8 cellular contexts compared by ENCODE assay signal in genomic region chr2:240561325-240561971, GRCh38. TPM values are rescaled to one million over a fixed set of nuclear protein-coding genes. Genes with fewer than 3 reads are reported as not detected.
A peak's percentile ranks its signal among the peaks of the same experiment; 100 is the strongest.
DNase-seq lines count a peak whose midpoint lies in the region; ATAC-seq and TF ChIP-seq lines count a peak whose summit lies in the region.

No MANE protein-coding gene starts in this region.

- no peak overlapping the region for H3K23ac ChIP-seq in mesendoderm (ENCODE audit: low read length)

- peaks cover 8% of the 10 kb centered on the region for H3K36me3 ChIP-seq in CD4-positive, alpha-beta memory T cell (ENCODE audit: insufficient read depth, low read length)
- H3K36me3 ChIP-seq in PC-3 (ENCODE audit: low read depth, low read length) (no peaks in the 10 kb centered on the region; the same call in 1 of the 2 replicates), mesendoderm (ENCODE audit: control insufficient read depth, insufficient read depth, low read length) (no peaks in the 10 kb centered on the region), uterus (no peaks in the 10 kb centered on the region)

- H3K9me3 ChIP-seq in CD4-positive, alpha-beta memory T cell (ENCODE audit: control insufficient read depth in 1 of 2, low read length in 2 of 2), result no peaks in the 10 kb centered on the region
- H3K9me3 ChIP-seq in PC-3 (ENCODE audit: low read length) (no peaks in the 10 kb centered on the region), uterus (no peaks in the 10 kb centered on the region)

- H3K79me2 ChIP-seq in PC-3 (ENCODE audit: low read length) (peaks cover 42% of the 10 kb centered on the region), mesendoderm (ENCODE audit: control insufficient read depth, insufficient read depth, low read length) (no peaks in the 10 kb centered on the region)

- intact Hi-C loops in CD4-positive, alpha-beta memory T cell (cut with micrococcal nuclease), result loop anchor here (1.0 to 10.0 kb wide), 6 partner anchors 25 to 1159 kb away; partner anchors contain the start of genes ATG4B, CAPN10, HDAC4 and HDLBP
- intact Hi-C loops in PC-3 (cut with micrococcal nuclease), result loop anchor here (1.0 to 2.0 kb wide), 2 partner anchors 19 to 47 kb away; no protein-coding TSS in a partner anchor
- intact Hi-C loops in uterus (cut with DNase I; ENCODE audit: low total_unique reads), result no loop called here

- H3K4me2 ChIP-seq in PC-3 (ENCODE audit: low read length) (peak overlapping the region; percentile 82), mesendoderm (ENCODE audit: low read length) (peak overlapping the region; percentile 49)

- peak in 3 of 5 donors; percentile 17 to 58 (median 33) for DNase-seq in CD4-positive, alpha-beta memory T cell
- DNase-seq in PC-3 (peak; percentile 88), mesendoderm (no peak), uterus (no peak), NCI-H526 (lab: John Stamatoyannopoulos, UW) (no peak), cerebellum (ENCODE audit: low spot score) (no peak)

- no peaks in the 10 kb centered on the region for H3K9me2 ChIP-seq in PC-3 (replicated peaks; ENCODE audit: low read length)

- H3K9ac ChIP-seq in PC-3 (ENCODE audit: low read length) (peak overlapping the region; percentile 96), mesendoderm (ENCODE audit: low read length) (peak overlapping the region; percentile 81)

- no peaks in the 10 kb centered on the region; the same call in 1 of the 2 replicates for H4K20me1 ChIP-seq in PC-3 (ENCODE audit: low read length)

- TF ChIP-seq CTCF in PC-3 (conservative IDR thresholded peaks at IDR 0.05; ENCODE audit: low read depth, low read length) (no peak), uterus (IDR thresholded peaks at IDR 0.05) (peak in 1 of 4 experiments; percentile 3)

- H4K8ac ChIP-seq in mesendoderm (ENCODE audit: low read depth, low read length), result no peak overlapping the region

- H2BK5ac ChIP-seq in mesendoderm (ENCODE audit: low read length), result no peak overlapping the region

- H3K27me3 Mint-ChIP-seq in CD4-positive, alpha-beta memory T cell, result no peaks in the 10 kb centered on the region

- H3K27me3 ChIP-seq in CD4-positive, alpha-beta memory T cell (ENCODE audit: insufficient read depth, low read length), result no peaks in the 10 kb centered on the region
- H3K27me3 ChIP-seq in PC-3 (ENCODE audit: low read length) (no peaks in the 10 kb centered on the region), mesendoderm (ENCODE audit: insufficient read depth, low read length, poor library complexity) (no peaks in the 10 kb centered on the region), uterus (peaks cover 0 to 7% of the 10 kb centered on the region in 2 donors)

- peaks cover 3% of the 10 kb centered on the region for H3K79me1 ChIP-seq in mesendoderm (ENCODE audit: low read length)

- TSS peak; percentile 88 for BruUV-seq in PC-3 (replicated peaks; lab: Mats Ljungman, UMichigan)

- H3K4me1 ChIP-seq in CD4-positive, alpha-beta memory T cell (ENCODE audit: insufficient read depth, low read length), result peaks cover 86% of the 10 kb centered on the region
- H3K4me1 ChIP-seq in PC-3 (ENCODE audit: insufficient read depth, low read length) (peaks cover 48% of the 10 kb centered on the region), mesendoderm (ENCODE audit: control insufficient read depth, low read depth, low read length) (peaks cover 5% of the 10 kb centered on the region), uterus (peaks cover 8 to 23% of the 10 kb centered on the region in 2 donors)

- H3K4me1 Mint-ChIP-seq in CD4-positive, alpha-beta memory T cell, result peaks cover 47 to 86% (median 65%) of the 10 kb centered on the region in 4 donors

- no peak overlapping the region for H3K4ac ChIP-seq in mesendoderm (ENCODE audit: low read depth, low read length)

- CTCF ChIA-PET in CD4-positive, alpha-beta memory T cell (lab: Charles Lee; ENCODE audit: partially characterized antibody), result interaction anchor here (1.1 to 3.0 kb wide), 6 partner anchors 11 to 47 kb away, joined by 3 to 13 read pairs (median 8); partner anchors contain the start of gene CAPN10
- CTCF ChIA-PET in PC-3 (lab: Charles Lee), result interaction anchor here (0.7 kb wide), 1 partner anchor 47 kb away, joined by 4 read pairs; no protein-coding TSS in a partner anchor

- H2AFZ ChIP-seq in PC-3 (ENCODE audit: low read length), result 0 out of 2 replicates have a peak overlapping the region, but pooled peaks have one; percentile 13

- peak overlapping the region; percentile 86 for H3K27ac ChIP-seq in CD4-positive, alpha-beta memory T cell (ENCODE audit: low read depth, low read length)
- H3K27ac ChIP-seq in PC-3 (ENCODE audit: low read length), result peak overlapping the region; percentile 91
- H3K27ac ChIP-seq in cingulate gyrus (ENCODE audit: low read depth, low read length), result peak overlapping the region; percentile 88
- H3K27ac ChIP-seq in mesendoderm (ENCODE audit: low read depth, low read length), result no peak overlapping the region
- peak overlapping the region; percentile 80 to 94 for H3K27ac ChIP-seq in uterus

- no CpG with 5 or more reads among the region's 14 CpGs for WGBS in mesendoderm (ENCODE audit: extremely low coverage, insufficient coverage, low lambda C conversion rate)

- H3K4me3 ChIP-seq in CD4-positive, alpha-beta memory T cell (ENCODE audit: low read length in 2 of 2), result peak overlapping the region; percentile 54 to 90
- H3K4me3 ChIP-seq in PC-3 (ENCODE audit: low read length), result peak overlapping the region; percentile 77
- H3K4me3 ChIP-seq in mesendoderm (ENCODE audit: low read length), result peak overlapping the region; percentile 45
- peak overlapping the region; percentile 32 to 64 for H3K4me3 ChIP-seq in uterus

- peak overlapping the region; percentile 89 for H3K56ac ChIP-seq in mesendoderm (ENCODE audit: low read length)

- no peak overlapping the region for H2BK15ac ChIP-seq in mesendoderm (replicated peaks; ENCODE audit: low read depth)

- H3K27ac Mint-ChIP-seq in CD4-positive, alpha-beta memory T cell, result peak overlapping the region; percentile 86 to 99 (median 94)

- POLR2A ChIA-PET in CD4-positive, alpha-beta memory T cell (lab: Charles Lee; ENCODE audit: partially characterized antibody), result interaction anchor here (0.8 to 20.6 kb wide), 16 partner anchors 11 to 1140 kb away, joined by 3 to 461 read pairs (median 4); partner anchors contain the start of genes CAPN10, GPR35, ING5 and MTERF4
- POLR2A ChIA-PET in PC-3 (lab: Charles Lee; ENCODE audit: unreplicated experiment), result interaction anchor here (0.5 to 1.6 kb wide), 4 partner anchors 19 to 192 kb away, joined by 3 to 10 read pairs (median 8); partner anchors contain the start of gene CAPN10

- H3F3A ChIP-seq in PC-3 (ENCODE audit: low read length, unreplicated experiment), result peaks cover 4% of the 10 kb centered on the region

- peaks cover 0 to 3% (median 0%) of the 10 kb centered on the region in 8 donors for H3K9me3 Mint-ChIP-seq in CD4-positive, alpha-beta memory T cell

- peak; percentile 2 for ATAC-seq in GM21723 (IDR thresholded peaks at IDR 0.05; ENCODE audit: unreplicated experiment)
- peak; percentile 9 for ATAC-seq in PC-3

- H3K18ac ChIP-seq in mesendoderm (ENCODE audit: low read length), result no peak overlapping the region

- no peak overlapping the region for H2AK5ac ChIP-seq in mesendoderm (ENCODE audit: low read length)

- H4K5ac ChIP-seq in mesendoderm (ENCODE audit: low read length), result no peak overlapping the region

- peak overlapping the region; percentile 84 to 91 (median 88) for H3K4me3 Mint-ChIP-seq in CD4-positive, alpha-beta memory T cell

- no peak for TF ChIP-seq POLR2A in uterus (IDR thresholded peaks at IDR 0.05)

- no peak overlapping the region for H2BK120ac ChIP-seq in mesendoderm (ENCODE audit: low read depth, low read length)

- peaks cover 21 to 42% of the 10 kb centered on the region in 2 donors for H3K36me3 Mint-ChIP-seq in CD4-positive, alpha-beta memory T cell

RNA-seq across cellular contexts. Expression of gene DUSP28, which starts 1.3 kb away (rescaled TPM):
- total RNA-seq in CD4-positive, alpha-beta memory T cell, result 10 to 100 TPM; 16.3 to 19.4 TPM
- polyA plus RNA-seq in CD4-positive, alpha-beta memory T cell, result 10 to 100 TPM; 18.2 to 18.5 TPM
- 8.3 and 11.9 TPM in 2 replicates for total RNA-seq in PC-3 (2014; rRNA removed)
- polyA plus RNA-seq in mesendoderm (2013, experiment 1 of 2), result 1.6 TPM
- 1.6 TPM for polyA plus RNA-seq in mesendoderm (2013, experiment 2 of 2)
- 1 to 10 TPM in 3 of 4 donors, under 1 TPM in 1; 0.26 to 3.7 (median 2.6) TPM for total RNA-seq in uterus
- 3.1 TPM for total RNA-seq in cerebellum

RNA-seq across cellular contexts. Expression of gene ANKMY1, which starts 3.7 kb away (rescaled TPM):
- total RNA-seq in CD4-positive, alpha-beta memory T cell, result 10 to 100 TPM; 71.4 to 84.8 TPM
- polyA plus RNA-seq in CD4-positive, alpha-beta memory T cell, result 10 to 100 TPM in 1 of 2 donors, 1 to 10 TPM in 1; 9.4 to 15.2 TPM
- total RNA-seq in PC-3 (2014; rRNA removed), result 10.2 and 19.5 TPM in 2 replicates
- polyA plus RNA-seq in mesendoderm (2013, experiment 1 of 2), result 2.1 TPM
- 1.9 TPM for polyA plus RNA-seq in mesendoderm (2013, experiment 2 of 2)
- 10 to 100 TPM; 13.3 to 40.8 (median 22.0) TPM for total RNA-seq in uterus
- 13.2 TPM for total RNA-seq in cerebellum

RNA-seq across cellular contexts. Expression of gene RNPEPL1, which starts 6.8 kb away (rescaled TPM):
- total RNA-seq in CD4-positive, alpha-beta memory T cell, result 100 to 1,000 TPM; 140 to 145 TPM
- 100 to 1,000 TPM in 1 of 2 donors, 10 to 100 TPM in 1; 13.6 to 100 TPM for polyA plus RNA-seq in CD4-positive, alpha-beta memory T cell
- total RNA-seq in PC-3 (2014; rRNA removed) (25.8 and 44.5 TPM in 2 replicates), uterus (10 to 100 TPM in 2 of 4 donors, 1 to 10 TPM in 2; 7.2 to 38.7 (median 14.4) TPM), cerebellum (5.4 TPM)
- 5.8 TPM for polyA plus RNA-seq in mesendoderm (2013, experiment 1 of 2)
- 5.3 TPM for polyA plus RNA-seq in mesendoderm (2013, experiment 2 of 2)

RNA-seq across cellular contexts. Expression of gene CAPN10, which starts 25.1 kb away (rescaled TPM):
- total RNA-seq in CD4-positive, alpha-beta memory T cell, result 10 to 100 TPM; 80.6 to 83.0 TPM
- polyA plus RNA-seq in CD4-positive, alpha-beta memory T cell, result 10 to 100 TPM in 1 of 2 donors, 1 to 10 TPM in 1; 9.9 to 18.7 TPM
- total RNA-seq in PC-3 (2014; rRNA removed) (32.2 and 40.1 TPM in 2 replicates), uterus (10 to 100 TPM in 3 of 4 donors, 1 to 10 TPM in 1; 2.8 to 39.6 (median 21.6) TPM), cerebellum (31.2 TPM)
- polyA plus RNA-seq in mesendoderm (2013, experiment 1 of 2), result 11.8 TPM
- polyA plus RNA-seq in mesendoderm (2013, experiment 2 of 2), result 11.6 TPM

Comparison
In these comparisons a context has a peak if more than half of its experiments do, and no peak if none do; other contexts are left out.
1. DNase-seq: peak in CD4-positive, alpha-beta memory T cell (3 of 5) and PC-3 (single experiment); none in mesendoderm (single experiment), uterus (0 of 2), NCI-H526 (0 of 2) and cerebellum (single experiment).
2. Peak in every context shown above with its lines, with median percentiles within 50 percentile points of each other: H3K4me3 ChIP-seq.